Comparison of ENCODE assay signal across 8 cellular contexts in genomic region chr6:21188505-21189223, GRCh38.
A peak's percentile ranks its signal among the peaks of the same experiment; 100 is the strongest.
DNase-seq lines count a peak whose midpoint lies in the region; ATAC-seq and TF ChIP-seq lines count a peak whose summit lies in the region.

No MANE protein-coding gene starts in this region.

- H4K20me1 ChIP-seq in H9 (ENCODE audit: control insufficient read depth, insufficient read depth, insufficient read length) = no peaks in the 10 kb centered on the region

- no peak overlapping the region for H3K14ac ChIP-seq in H9 (ENCODE audit: insufficient read depth, low read length)

- H3K4ac ChIP-seq in H9 (ENCODE audit: low read depth, low read length) = no peak overlapping the region

- POLR2A ChIA-PET in naive thymus-derived CD8-positive, alpha-beta T cell (lab: Charles Lee) = no interaction called here

- H4K91ac ChIP-seq in H9 (ENCODE audit: insufficient read length, low read depth, low read length) = no peak overlapping the region

- no CpG with 5 or more reads among the region's 9 CpGs for WGBS in H9 (ENCODE audit: extremely low coverage, insufficient read length, low lambda C conversion rate)

- H3K23ac ChIP-seq in H9 (ENCODE audit: insufficient read length, low read depth, low read length) = no peak overlapping the region

- TF ChIP-seq POLR2A in GM18505 (IDR thresholded peaks at IDR 0.05; ENCODE audit: borderline replicate concordance, extremely low read depth, insufficient read depth, insufficient read length) = no peak

- H3K27ac Mint-ChIP-seq in H9 = peak overlapping the region; percentile 49 to 88 (median 79)
- peak overlapping the region in 4 of 10 donors; percentile 14 to 74 (median 40) for H3K27ac Mint-ChIP-seq in naive thymus-derived CD8-positive, alpha-beta T cell

- no peak for TF ChIP-seq CTCF in H9 (conservative IDR thresholded peaks at IDR 0.05)

- H3K36me3 Mint-ChIP-seq in H9 (ENCODE audit: insufficient read depth in 1 of 3, low read depth in 3 of 3) = peaks cover 2 to 12% (median 8%) of the 10 kb centered on the region in 3 experiments; a peak in 6 of 7 replicates
- peaks cover 8 to 29% (median 24%) of the 10 kb centered on the region in 3 donors for H3K36me3 Mint-ChIP-seq in naive thymus-derived CD8-positive, alpha-beta T cell

- no peak overlapping the region for H3K27ac ChIP-seq in H9 (ENCODE audit: insufficient read length, low read depth, low read length)

- H3K27me3 ChIP-seq in H9 (ENCODE audit: insufficient read depth, low read length) = no peaks in the 10 kb centered on the region

- H2BK20ac ChIP-seq in H9 (ENCODE audit: low read depth, low read length, poor library complexity, severe bottlenecking) = no peak overlapping the region

- no peak overlapping the region for H2BK120ac ChIP-seq in H9 (ENCODE audit: low read depth, low read length, poor library complexity, severe bottlenecking)

- no peak overlapping the region for H4K5ac ChIP-seq in H9 (ENCODE audit: insufficient read length, low read depth, low read length)

- H3K9me3 Mint-ChIP-seq in H9 = peaks cover 5 to 6% of the 10 kb centered on the region in 2 experiments; a peak in 4 of 5 replicates
- H3K9me3 Mint-ChIP-seq in naive thymus-derived CD8-positive, alpha-beta T cell = peaks cover 0 to 7% (median 0%) of the 10 kb centered on the region in 9 donors

- H2BK15ac ChIP-seq in H9 (ENCODE audit: low read depth, low read length) = no peak overlapping the region

- no peak overlapping the region for H3K18ac ChIP-seq in H9 (ENCODE audit: insufficient read length, low read depth, low read length)

- no peak for ATAC-seq in naive thymus-derived CD8-positive, alpha-beta T cell
- no peak for ATAC-seq in GM18505 (IDR thresholded peaks at IDR 0.05; ENCODE audit: unreplicated experiment)

- H3K4me1 ChIP-seq in H9 (ENCODE audit: insufficient read depth, low read length) = peaks cover 12% of the 10 kb centered on the region; the same call in 1 of the 2 replicates

- H3K23me2 ChIP-seq in H9 (ENCODE audit: insufficient read length, low read depth, low read length, poor library complexity, severe bottlenecking) = no peaks in the 10 kb centered on the region

- no peak overlapping the region for H3K56ac ChIP-seq in H9 (ENCODE audit: insufficient read length, low read depth, low read length)

- H2AFZ ChIP-seq in H9 (ENCODE audit: low read length) = no peak overlapping the region

- H2AK5ac ChIP-seq in H9 (ENCODE audit: insufficient read length, low read length) = no peak overlapping the region

- H3K79me2 ChIP-seq in H9 (ENCODE audit: insufficient read depth, low read length) = no peaks in the 10 kb centered on the region

- no peak overlapping the region for H3K9ac ChIP-seq in H9 (ENCODE audit: extremely low read depth, insufficient read length, low read length)

- H3K4me3 Mint-ChIP-seq in H9 = no peak overlapping the region
- H3K4me3 Mint-ChIP-seq in naive thymus-derived CD8-positive, alpha-beta T cell = no peak overlapping the region

- H3K79me1 ChIP-seq in H9 (ENCODE audit: insufficient read depth, low read depth, low read length, poor library complexity, severe bottlenecking) = no peaks in the 10 kb centered on the region

- DNase-seq in DMS79 treated with DMSO at 0.1 percent for 48 hours (lab: John Stamatoyannopoulos, UW) = peak; percentile 88
- no peak for DNase-seq in H9
- DNase-seq in NCI-H2171 (lab: John Stamatoyannopoulos, UW) = peak; percentile 43
- peak; percentile 57 for DNase-seq in epidermal melanocyte (ENCODE audit: insufficient read length, low spot score)
- DNase-seq in pons (ENCODE audit: low spot score) = no peak
- no peak for DNase-seq in naive thymus-derived CD8-positive, alpha-beta T cell
- no peak for DNase-seq in activated CD4-positive, alpha-beta T cell treated with anti-CD3 and anti-CD28 coated beads for 1 hour

- peaks cover 51 to 61% of the 10 kb centered on the region in 2 experiments for H3K4me1 Mint-ChIP-seq in H9
- H3K4me1 Mint-ChIP-seq in naive thymus-derived CD8-positive, alpha-beta T cell = peaks cover 3 to 22% (median 5%) of the 10 kb centered on the region in 4 donors

- no peak overlapping the region for H2BK5ac ChIP-seq in H9 (ENCODE audit: insufficient read length, low read length)

- no peak overlapping the region for H3K4me2 ChIP-seq in H9 (ENCODE audit: insufficient read depth, insufficient read length, low read length)

- H3K27me3 Mint-ChIP-seq in H9 (ENCODE audit: low read depth) = no peaks in the 10 kb centered on the region
- no peaks in the 10 kb centered on the region for H3K27me3 Mint-ChIP-seq in naive thymus-derived CD8-positive, alpha-beta T cell

- no peak overlapping the region for H4K8ac ChIP-seq in H9 (replicated peaks; ENCODE audit: insufficient read length, low read depth, low read length)

- H2BK12ac ChIP-seq in H9 (ENCODE audit: insufficient read length, low read depth, low read length) = no peak overlapping the region

- H3T11ph ChIP-seq in H9 (ENCODE audit: low read length) = no peak overlapping the region

- H3K9me3 ChIP-seq in H9 (ENCODE audit: control insufficient read depth, low read depth, low read length) = no peaks in the 10 kb centered on the region

Comparison
In these comparisons a context has a peak if more than half of its experiments do, and no peak if none do; other contexts are left out.
1. DNase-seq: peak in DMS79 treated with DMSO at 0.1 percent for 48 hours (single experiment), NCI-H2171 (single experiment) and epidermal melanocyte (single experiment); none in H9 (single experiment), pons (single experiment), naive thymus-derived CD8-positive, alpha-beta T cell (0 of 10) and activated CD4-positive, alpha-beta T cell treated with anti-CD3 and anti-CD28 coated beads for 1 hour (single experiment).